1 cellular context compared by ENCODE assay signal in the genomic region with DNA sequence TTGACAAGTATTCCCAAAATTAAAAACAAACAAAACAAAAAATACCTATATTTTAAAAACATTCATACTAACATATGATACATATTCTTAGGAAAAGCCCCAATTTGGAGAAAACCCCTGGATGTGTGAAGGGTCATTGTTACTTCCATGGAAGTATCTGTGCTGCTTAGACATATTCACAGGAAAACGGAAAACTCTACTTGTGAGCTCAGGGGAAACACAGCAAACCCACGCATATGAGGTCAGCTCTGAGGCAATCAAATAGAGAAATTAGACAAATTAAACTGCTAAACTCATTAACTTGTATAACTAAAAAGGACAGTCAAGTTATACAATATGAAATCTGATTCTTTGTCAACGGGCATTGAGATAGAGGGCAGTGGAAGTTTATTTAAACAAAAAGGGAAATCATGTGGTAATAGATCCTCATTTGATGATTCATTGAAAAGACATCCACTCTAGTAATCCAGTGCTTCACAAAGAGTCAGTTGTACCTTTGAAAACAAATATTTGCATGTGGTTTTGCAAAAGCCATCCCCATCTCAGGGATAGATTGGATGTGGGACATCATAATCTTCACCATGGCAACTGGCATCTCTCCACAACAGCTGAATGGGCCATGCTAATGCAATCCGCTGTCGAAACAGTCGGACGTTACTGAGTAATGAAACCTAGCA.
A peak's percentile ranks its signal among the peaks of the same experiment; 100 is the strongest.
TF ChIP-seq lines count a peak whose summit lies in the region.

No MANE protein-coding gene starts in this region.

TF ChIP-seq in HepG2, 621 proteins besides CTCF, POLR2A, EP300 and RAD21 (continued from another document):
- TF ChIP-seq, protein P1, sequence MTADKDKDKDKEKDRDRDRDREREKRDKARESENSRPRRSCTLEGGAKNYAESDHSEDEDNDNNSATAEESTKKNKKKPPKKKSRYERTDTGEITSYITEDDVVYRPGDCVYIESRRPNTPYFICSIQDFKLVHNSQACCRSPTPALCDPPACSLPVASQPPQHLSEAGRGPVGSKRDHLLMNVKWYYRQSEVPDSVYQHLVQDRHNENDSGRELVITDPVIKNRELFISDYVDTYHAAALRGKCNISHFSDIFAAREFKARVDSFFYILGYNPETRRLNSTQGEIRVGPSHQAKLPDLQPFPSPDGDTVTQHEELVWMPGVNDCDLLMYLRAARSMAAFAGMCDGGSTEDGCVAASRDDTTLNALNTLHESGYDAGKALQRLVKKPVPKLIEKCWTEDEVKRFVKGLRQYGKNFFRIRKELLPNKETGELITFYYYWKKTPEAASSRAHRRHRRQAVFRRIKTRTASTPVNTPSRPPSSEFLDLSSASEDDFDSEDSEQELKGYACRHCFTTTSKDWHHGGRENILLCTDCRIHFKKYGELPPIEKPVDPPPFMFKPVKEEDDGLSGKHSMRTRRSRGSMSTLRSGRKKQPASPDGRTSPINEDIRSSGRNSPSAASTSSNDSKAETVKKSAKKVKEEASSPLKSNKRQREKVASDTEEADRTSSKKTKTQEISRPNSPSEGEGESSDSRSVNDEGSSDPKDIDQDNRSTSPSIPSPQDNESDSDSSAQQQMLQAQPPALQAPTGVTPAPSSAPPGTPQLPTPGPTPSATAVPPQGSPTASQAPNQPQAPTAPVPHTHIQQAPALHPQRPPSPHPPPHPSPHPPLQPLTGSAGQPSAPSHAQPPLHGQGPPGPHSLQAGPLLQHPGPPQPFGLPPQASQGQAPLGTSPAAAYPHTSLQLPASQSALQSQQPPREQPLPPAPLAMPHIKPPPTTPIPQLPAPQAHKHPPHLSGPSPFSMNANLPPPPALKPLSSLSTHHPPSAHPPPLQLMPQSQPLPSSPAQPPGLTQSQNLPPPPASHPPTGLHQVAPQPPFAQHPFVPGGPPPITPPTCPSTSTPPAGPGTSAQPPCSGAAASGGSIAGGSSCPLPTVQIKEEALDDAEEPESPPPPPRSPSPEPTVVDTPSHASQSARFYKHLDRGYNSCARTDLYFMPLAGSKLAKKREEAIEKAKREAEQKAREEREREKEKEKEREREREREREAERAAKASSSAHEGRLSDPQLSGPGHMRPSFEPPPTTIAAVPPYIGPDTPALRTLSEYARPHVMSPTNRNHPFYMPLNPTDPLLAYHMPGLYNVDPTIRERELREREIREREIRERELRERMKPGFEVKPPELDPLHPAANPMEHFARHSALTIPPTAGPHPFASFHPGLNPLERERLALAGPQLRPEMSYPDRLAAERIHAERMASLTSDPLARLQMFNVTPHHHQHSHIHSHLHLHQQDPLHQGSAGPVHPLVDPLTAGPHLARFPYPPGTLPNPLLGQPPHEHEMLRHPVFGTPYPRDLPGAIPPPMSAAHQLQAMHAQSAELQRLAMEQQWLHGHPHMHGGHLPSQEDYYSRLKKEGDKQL (CRISPR knock-in tag; IDR thresholded peaks at IDR 0.05; ENCODE audit: low read depth), result peak; percentile 87; the same call in 1 of the 2 replicates
- TF ChIP-seq RFX1 (IDR thresholded peaks at IDR 0.05) (peak; percentile 61), SP5 (CRISPR knock-in tag; IDR thresholded peaks at IDR 0.05; ENCODE audit: borderline replicate concordance, low read depth) (0 out of 2 replicates have a peak, but pooled peaks have one; percentile 30), FOSL2 (CRISPR knock-in tag; IDR thresholded peaks at IDR 0.05) (peak; percentile 94), MBNL3 (CRISPR knock-in tag; conservative IDR thresholded peaks at IDR 0.05) (no peak), FOSL1 (CRISPR knock-in tag; IDR thresholded peaks at IDR 0.05; ENCODE audit: borderline replicate concordance) (peak; percentile 86), SOX13 (IDR thresholded peaks at IDR 0.05) (no peak), SOX13 (CRISPR knock-in tag; conservative IDR thresholded peaks at IDR 0.05 in 1 of 2, IDR thresholded peaks at IDR 0.05 in 1 of 2) (peak in 1 of 2 experiments; percentile 52; a peak in 1 of 4 replicates), TEAD3 (CRISPR knock-in tag; optimal IDR thresholded peaks at IDR 0.05; ENCODE audit: borderline replicate concordance) (peak; percentile 13), CEBPB (IDR thresholded peaks at IDR 0.05; ENCODE audit: borderline replicate concordance, low read depth, low read length) (peak; percentile 52), ATM (IDR thresholded peaks at IDR 0.05; ENCODE audit: borderline replicate concordance) (no peak), ZNF75D (CRISPR knock-in tag; IDR thresholded peaks at IDR 0.05; ENCODE audit: borderline replicate concordance) (no peak), ETV5 (CRISPR knock-in tag; IDR thresholded peaks at IDR 0.05; ENCODE audit: borderline replicate concordance) (no peak), RFX3 (CRISPR knock-in tag; IDR thresholded peaks at IDR 0.05) (peak; percentile 75)
- TF ChIP-seq, protein P2, sequence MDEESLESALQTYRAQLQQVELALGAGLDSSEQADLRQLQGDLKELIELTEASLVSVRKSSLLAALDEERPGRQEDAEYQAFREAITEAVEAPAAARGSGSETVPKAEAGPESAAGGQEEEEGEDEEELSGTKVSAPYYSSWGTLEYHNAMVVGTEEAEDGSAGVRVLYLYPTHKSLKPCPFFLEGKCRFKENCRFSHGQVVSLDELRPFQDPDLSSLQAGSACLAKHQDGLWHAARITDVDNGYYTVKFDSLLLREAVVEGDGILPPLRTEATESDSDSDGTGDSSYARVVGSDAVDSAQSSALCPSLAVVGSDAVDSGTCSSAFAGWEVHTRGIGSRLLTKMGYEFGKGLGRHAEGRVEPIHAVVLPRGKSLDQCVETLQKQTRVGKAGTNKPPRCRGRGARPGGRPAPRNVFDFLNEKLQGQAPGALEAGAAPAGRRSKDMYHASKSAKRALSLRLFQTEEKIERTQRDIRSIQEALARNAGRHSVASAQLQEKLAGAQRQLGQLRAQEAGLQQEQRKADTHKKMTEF (CRISPR knock-in tag; IDR thresholded peaks at IDR 0.05), result peak; percentile 41; the same call in 1 of the 2 replicates
- TF ChIP-seq, protein P3, sequence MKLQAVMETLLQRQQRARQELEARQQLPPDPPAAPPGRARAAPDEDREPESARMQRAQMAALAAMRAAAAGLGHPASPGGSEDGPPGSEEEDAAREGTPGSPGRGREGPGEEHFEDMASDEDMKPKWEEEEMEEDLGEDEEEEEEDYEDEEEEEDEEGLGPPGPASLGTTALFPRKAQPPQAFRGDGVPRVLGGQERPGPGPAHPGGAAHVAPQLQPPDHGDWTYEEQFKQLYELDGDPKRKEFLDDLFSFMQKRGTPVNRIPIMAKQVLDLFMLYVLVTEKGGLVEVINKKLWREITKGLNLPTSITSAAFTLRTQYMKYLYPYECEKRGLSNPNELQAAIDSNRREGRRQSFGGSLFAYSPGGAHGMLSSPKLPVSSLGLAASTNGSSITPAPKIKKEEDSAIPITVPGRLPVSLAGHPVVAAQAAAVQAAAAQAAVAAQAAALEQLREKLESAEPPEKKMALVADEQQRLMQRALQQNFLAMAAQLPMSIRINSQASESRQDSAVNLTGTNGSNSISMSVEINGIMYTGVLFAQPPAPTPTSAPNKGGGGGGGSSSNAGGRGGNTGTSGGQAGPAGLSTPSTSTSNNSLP (IDR thresholded peaks at IDR 0.05; ENCODE audit: low read depth, low read length), result peak; percentile 78
- TF ChIP-seq, protein P4, sequence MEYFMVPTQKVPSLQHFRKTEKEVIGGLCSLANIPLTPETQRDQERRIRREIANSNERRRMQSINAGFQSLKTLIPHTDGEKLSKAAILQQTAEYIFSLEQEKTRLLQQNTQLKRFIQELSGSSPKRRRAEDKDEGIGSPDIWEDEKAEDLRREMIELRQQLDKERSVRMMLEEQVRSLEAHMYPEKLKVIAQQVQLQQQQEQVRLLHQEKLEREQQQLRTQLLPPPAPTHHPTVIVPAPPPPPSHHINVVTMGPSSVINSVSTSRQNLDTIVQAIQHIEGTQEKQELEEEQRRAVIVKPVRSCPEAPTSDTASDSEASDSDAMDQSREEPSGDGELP (IDR thresholded peaks at IDR 0.05; ENCODE audit: borderline replicate concordance, low read depth), result peak; percentile 21; the same call in 1 of the 2 replicates
- TF ChIP-seq, protein P5, sequence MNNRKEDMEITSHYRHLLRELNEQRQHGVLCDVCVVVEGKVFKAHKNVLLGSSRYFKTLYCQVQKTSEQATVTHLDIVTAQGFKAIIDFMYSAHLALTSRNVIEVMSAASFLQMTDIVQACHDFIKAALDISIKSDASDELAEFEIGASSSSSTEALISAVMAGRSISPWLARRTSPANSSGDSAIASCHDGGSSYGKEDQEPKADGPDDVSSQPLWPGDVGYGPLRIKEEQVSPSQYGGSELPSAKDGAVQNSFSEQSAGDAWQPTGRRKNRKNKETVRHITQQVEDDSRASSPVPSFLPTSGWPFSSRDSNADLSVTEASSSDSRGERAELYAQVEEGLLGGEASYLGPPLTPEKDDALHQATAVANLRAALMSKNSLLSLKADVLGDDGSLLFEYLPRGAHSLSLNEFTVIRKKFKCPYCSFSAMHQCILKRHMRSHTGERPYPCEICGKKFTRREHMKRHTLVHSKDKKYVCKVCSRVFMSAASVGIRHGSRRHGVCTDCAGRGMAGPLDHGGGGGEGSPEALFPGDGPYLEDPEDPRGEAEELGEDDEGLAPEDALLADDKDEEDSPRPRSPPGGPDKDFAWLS (CRISPR knock-in tag; IDR thresholded peaks at IDR 0.05; ENCODE audit: borderline replicate concordance), result no peak
